In the genomic region with DNA sequence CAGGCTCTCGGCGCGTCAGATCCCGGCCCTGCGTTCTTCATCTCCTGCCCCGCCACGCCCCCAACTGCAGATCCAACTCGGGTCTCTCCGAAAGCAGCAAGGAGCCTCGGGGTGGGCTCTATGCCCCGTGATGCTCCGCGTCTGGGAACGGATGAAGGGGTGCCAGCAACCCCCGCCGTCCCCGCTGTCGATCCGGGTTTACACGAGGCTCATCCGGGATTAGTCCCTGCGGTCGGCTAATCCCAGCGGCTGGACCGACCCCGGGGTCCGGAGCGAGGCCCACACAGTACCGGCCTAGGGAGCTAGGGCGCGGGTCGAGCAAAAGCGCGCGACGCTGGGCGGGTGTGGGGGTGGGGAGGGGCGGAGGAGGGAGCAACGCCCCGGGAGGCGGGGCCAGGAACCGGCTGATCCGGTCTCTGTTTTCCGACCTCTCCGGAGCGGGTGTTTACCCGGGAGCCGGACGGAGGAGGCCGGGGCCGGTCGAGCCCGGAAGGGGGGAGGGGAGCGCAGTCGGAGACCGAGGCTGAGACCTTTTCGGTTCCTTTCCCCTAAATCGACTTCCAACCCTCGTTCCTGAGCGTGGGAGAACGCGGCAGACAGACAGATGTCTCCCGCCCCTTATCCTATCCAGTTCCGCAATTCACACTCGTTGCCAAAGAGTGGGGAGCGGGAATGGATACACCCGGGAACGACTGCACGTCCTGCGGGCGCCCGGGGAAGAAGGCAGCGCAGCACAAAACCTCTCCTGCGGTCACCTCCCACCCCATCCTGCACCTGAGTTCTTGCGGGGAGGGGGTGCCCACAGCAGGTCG, we compare ENCODE assay signal across 1 cellular context.
TF ChIP-seq lines count a peak whose summit lies in the region.

No MANE protein-coding gene starts in this region.

TF ChIP-seq in K562, 482 proteins besides CTCF, POLR2A, EP300 and RAD21 (continued from another document and continues in another):
- TF ChIP-seq, protein P1, sequence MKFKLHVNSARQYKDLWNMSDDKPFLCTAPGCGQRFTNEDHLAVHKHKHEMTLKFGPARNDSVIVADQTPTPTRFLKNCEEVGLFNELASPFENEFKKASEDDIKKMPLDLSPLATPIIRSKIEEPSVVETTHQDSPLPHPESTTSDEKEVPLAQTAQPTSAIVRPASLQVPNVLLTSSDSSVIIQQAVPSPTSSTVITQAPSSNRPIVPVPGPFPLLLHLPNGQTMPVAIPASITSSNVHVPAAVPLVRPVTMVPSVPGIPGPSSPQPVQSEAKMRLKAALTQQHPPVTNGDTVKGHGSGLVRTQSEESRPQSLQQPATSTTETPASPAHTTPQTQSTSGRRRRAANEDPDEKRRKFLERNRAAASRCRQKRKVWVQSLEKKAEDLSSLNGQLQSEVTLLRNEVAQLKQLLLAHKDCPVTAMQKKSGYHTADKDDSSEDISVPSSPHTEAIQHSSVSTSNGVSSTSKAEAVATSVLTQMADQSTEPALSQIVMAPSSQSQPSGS (CRISPR knock-in tag; IDR thresholded peaks at IDR 0.05), result no peak
- TF ChIP-seq NR2F6 (CRISPR knock-in tag; IDR thresholded peaks at IDR 0.05) (peak; percentile 13; the same call in 1 of the 2 replicates), ZNF282 (CRISPR knock-in tag; IDR thresholded peaks at IDR 0.05) (no peak), SREBF1 (IDR thresholded peaks at IDR 0.05; ENCODE audit: borderline replicate concordance, low read depth, low read length) (0 out of 2 replicates have a peak, but pooled peaks have one; percentile 13), ZNF717 (CRISPR knock-in tag; IDR thresholded peaks at IDR 0.05) (no peak), JUN (IDR thresholded peaks at IDR 0.05; ENCODE audit: borderline replicate concordance, low read depth, low read length) (no peak), JUN (CRISPR knock-in tag; IDR thresholded peaks at IDR 0.05; ENCODE audit: borderline replicate concordance) (peak; percentile 18; the same call in 1 of the 2 replicates), ZNF436 (CRISPR knock-in tag; IDR thresholded peaks at IDR 0.05) (no peak), C11orf30 (IDR thresholded peaks at IDR 0.05; ENCODE audit: low read depth) (no peak), POU5F1 (IDR thresholded peaks at IDR 0.05; ENCODE audit: borderline replicate concordance, low read depth, low read length, partially characterized antibody) (no peak), POLR3G (IDR thresholded peaks at IDR 0.05; ENCODE audit: extremely low read depth, insufficient read length, insufficient replicate concordance) (no peak), KDM4B (IDR thresholded peaks at IDR 0.05; ENCODE audit: borderline replicate concordance in 2 of 2, low read depth in 1 of 2) (peak in 1 of 2 experiments; percentile 77; a peak in 1 of 4 replicates), SOX6 (IDR thresholded peaks at IDR 0.05) (peak; percentile 29; the same call in 1 of the 2 replicates), RFX7 (CRISPR knock-in tag; IDR thresholded peaks at IDR 0.05) (no peak), ZNF3 (CRISPR knock-in tag; IDR thresholded peaks at IDR 0.05) (no peak), CBX8 (IDR thresholded peaks at IDR 0.05; ENCODE audit: borderline replicate concordance, extremely low read depth, low read depth, low read length, poor library complexity, severe bottlenecking) (no peak), ZNF184 (CRISPR knock-in tag; IDR thresholded peaks at IDR 0.05) (no peak), FOSL1 (tag; conservative IDR thresholded peaks at IDR 0.05) (no peak; the same call in 1 of the 2 replicates), ZC3H8 (IDR thresholded peaks at IDR 0.05) (no peak), THRAP3 (IDR thresholded peaks at IDR 0.05; ENCODE audit: borderline replicate concordance) (no peak), ZBTB17 (CRISPR knock-in tag; IDR thresholded peaks at IDR 0.05) (peak; percentile 95), MCM5 (IDR thresholded peaks at IDR 0.05; ENCODE audit: low read depth) (no peak), TAF7 (tag; IDR thresholded peaks at IDR 0.05) (peak; percentile 49; the same call in 1 of the 2 replicates), ZNF24 (IDR thresholded peaks at IDR 0.05) (no peak), KAT8 (IDR thresholded peaks at IDR 0.05; ENCODE audit: low read depth) (no peak), ZNF324 (CRISPR knock-in tag; IDR thresholded peaks at IDR 0.05) (no peak)
- TF ChIP-seq, protein P2, sequence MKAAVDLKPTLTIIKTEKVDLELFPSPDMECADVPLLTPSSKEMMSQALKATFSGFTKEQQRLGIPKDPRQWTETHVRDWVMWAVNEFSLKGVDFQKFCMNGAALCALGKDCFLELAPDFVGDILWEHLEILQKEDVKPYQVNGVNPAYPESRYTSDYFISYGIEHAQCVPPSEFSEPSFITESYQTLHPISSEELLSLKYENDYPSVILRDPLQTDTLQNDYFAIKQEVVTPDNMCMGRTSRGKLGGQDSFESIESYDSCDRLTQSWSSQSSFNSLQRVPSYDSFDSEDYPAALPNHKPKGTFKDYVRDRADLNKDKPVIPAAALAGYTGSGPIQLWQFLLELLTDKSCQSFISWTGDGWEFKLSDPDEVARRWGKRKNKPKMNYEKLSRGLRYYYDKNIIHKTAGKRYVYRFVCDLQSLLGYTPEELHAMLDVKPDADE (conservative IDR thresholded peaks at IDR 0.05; ENCODE audit: control insufficient read depth, low read depth, low read length), result no peak; the same call in 1 of the 2 replicates
- TF ChIP-seq, protein P3, sequence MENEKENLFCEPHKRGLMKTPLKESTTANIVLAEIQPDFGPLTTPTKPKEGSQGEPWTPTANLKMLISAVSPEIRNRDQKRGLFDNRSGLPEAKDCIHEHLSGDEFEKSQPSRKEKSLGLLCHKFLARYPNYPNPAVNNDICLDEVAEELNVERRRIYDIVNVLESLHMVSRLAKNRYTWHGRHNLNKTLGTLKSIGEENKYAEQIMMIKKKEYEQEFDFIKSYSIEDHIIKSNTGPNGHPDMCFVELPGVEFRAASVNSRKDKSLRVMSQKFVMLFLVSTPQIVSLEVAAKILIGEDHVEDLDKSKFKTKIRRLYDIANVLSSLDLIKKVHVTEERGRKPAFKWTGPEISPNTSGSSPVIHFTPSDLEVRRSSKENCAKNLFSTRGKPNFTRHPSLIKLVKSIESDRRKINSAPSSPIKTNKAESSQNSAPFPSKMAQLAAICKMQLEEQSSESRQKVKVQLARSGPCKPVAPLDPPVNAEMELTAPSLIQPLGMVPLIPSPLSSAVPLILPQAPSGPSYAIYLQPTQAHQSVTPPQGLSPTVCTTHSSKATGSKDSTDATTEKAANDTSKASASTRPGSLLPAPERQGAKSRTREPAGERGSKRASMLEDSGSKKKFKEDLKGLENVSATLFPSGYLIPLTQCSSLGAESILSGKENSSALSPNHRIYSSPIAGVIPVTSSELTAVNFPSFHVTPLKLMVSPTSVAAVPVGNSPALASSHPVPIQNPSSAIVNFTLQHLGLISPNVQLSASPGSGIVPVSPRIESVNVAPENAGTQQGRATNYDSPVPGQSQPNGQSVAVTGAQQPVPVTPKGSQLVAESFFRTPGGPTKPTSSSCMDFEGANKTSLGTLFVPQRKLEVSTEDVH (IDR thresholded peaks at IDR 0.05; ENCODE audit: low read depth, partially characterized antibody), result no peak
- TF ChIP-seq, protein P4, sequence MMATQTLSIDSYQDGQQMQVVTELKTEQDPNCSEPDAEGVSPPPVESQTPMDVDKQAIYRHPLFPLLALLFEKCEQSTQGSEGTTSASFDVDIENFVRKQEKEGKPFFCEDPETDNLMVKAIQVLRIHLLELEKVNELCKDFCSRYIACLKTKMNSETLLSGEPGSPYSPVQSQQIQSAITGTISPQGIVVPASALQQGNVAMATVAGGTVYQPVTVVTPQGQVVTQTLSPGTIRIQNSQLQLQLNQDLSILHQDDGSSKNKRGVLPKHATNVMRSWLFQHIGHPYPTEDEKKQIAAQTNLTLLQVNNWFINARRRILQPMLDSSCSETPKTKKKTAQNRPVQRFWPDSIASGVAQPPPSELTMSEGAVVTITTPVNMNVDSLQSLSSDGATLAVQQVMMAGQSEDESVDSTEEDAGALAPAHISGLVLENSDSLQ (IDR thresholded peaks at IDR 0.05), result 0 out of 2 replicates have a peak, but pooled peaks have one; percentile 26
- TF ChIP-seq, protein P5, sequence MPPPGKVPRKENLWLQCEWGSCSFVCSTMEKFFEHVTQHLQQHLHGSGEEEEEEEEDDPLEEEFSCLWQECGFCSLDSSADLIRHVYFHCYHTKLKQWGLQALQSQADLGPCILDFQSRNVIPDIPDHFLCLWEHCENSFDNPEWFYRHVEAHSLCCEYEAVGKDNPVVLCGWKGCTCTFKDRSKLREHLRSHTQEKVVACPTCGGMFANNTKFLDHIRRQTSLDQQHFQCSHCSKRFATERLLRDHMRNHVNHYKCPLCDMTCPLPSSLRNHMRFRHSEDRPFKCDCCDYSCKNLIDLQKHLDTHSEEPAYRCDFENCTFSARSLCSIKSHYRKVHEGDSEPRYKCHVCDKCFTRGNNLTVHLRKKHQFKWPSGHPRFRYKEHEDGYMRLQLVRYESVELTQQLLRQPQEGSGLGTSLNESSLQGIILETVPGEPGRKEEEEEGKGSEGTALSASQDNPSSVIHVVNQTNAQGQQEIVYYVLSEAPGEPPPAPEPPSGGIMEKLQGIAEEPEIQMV (tag; conservative IDR thresholded peaks at IDR 0.05; ENCODE audit: low read depth), result no peak
- TF ChIP-seq, protein P6, sequence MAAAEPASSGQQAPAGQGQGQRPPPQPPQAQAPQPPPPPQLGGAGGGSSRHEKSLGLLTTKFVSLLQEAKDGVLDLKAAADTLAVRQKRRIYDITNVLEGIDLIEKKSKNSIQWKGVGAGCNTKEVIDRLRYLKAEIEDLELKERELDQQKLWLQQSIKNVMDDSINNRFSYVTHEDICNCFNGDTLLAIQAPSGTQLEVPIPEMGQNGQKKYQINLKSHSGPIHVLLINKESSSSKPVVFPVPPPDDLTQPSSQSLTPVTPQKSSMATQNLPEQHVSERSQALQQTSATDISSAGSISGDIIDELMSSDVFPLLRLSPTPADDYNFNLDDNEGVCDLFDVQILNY (CRISPR knock-in tag; IDR thresholded peaks at IDR 0.05), result no peak
- TF ChIP-seq, protein P7, sequence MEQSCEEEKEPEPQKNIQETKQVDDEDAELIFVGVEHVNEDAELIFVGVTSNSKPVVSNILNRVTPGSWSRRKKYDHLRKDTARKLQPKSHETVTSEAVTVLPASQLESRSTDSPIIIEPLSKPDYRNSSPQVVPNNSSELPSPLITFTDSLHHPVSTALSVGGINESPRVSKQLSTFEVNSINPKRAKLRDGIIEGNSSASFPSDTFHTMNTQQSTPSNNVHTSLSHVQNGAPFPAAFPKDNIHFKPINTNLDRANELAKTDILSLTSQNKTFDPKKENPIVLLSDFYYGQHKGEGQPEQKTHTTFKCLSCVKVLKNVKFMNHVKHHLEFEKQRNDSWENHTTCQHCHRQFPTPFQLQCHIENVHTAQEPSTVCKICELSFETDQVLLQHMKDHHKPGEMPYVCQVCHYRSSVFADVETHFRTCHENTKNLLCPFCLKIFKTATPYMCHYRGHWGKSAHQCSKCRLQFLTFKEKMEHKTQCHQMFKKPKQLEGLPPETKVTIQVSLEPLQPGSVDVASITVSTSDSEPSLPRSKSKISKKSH (CRISPR knock-in tag; IDR thresholded peaks at IDR 0.05), result no peak
- TF ChIP-seq, protein P8, sequence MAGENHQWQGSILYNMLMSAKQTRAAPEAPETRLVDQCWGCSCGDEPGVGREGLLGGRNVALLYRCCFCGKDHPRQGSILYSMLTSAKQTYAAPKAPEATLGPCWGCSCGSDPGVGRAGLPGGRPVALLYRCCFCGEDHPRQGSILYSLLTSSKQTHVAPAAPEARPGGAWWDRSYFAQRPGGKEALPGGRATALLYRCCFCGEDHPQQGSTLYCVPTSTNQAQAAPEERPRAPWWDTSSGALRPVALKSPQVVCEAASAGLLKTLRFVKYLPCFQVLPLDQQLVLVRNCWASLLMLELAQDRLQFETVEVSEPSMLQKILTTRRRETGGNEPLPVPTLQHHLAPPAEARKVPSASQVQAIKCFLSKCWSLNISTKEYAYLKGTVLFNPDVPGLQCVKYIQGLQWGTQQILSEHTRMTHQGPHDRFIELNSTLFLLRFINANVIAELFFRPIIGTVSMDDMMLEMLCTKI (IDR thresholded peaks at IDR 0.05; ENCODE audit: partially characterized antibody), result no peak
- TF ChIP-seq, protein P9, sequence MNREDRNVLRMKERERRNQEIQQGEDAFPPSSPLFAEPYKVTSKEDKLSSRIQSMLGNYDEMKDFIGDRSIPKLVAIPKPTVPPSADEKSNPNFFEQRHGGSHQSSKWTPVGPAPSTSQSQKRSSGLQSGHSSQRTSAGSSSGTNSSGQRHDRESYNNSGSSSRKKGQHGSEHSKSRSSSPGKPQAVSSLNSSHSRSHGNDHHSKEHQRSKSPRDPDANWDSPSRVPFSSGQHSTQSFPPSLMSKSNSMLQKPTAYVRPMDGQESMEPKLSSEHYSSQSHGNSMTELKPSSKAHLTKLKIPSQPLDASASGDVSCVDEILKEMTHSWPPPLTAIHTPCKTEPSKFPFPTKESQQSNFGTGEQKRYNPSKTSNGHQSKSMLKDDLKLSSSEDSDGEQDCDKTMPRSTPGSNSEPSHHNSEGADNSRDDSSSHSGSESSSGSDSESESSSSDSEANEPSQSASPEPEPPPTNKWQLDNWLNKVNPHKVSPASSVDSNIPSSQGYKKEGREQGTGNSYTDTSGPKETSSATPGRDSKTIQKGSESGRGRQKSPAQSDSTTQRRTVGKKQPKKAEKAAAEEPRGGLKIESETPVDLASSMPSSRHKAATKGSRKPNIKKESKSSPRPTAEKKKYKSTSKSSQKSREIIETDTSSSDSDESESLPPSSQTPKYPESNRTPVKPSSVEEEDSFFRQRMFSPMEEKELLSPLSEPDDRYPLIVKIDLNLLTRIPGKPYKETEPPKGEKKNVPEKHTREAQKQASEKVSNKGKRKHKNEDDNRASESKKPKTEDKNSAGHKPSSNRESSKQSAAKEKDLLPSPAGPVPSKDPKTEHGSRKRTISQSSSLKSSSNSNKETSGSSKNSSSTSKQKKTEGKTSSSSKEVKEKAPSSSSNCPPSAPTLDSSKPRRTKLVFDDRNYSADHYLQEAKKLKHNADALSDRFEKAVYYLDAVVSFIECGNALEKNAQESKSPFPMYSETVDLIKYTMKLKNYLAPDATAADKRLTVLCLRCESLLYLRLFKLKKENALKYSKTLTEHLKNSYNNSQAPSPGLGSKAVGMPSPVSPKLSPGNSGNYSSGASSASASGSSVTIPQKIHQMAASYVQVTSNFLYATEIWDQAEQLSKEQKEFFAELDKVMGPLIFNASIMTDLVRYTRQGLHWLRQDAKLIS (CRISPR knock-in tag; IDR thresholded peaks at IDR 0.05), result peak; percentile 84
- TF ChIP-seq, protein P10, sequence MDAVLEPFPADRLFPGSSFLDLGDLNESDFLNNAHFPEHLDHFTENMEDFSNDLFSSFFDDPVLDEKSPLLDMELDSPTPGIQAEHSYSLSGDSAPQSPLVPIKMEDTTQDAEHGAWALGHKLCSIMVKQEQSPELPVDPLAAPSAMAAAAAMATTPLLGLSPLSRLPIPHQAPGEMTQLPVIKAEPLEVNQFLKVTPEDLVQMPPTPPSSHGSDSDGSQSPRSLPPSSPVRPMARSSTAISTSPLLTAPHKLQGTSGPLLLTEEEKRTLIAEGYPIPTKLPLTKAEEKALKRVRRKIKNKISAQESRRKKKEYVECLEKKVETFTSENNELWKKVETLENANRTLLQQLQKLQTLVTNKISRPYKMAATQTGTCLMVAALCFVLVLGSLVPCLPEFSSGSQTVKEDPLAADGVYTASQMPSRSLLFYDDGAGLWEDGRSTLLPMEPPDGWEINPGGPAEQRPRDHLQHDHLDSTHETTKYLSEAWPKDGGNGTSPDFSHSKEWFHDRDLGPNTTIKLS (IDR thresholded peaks at IDR 0.05; ENCODE audit: borderline replicate concordance, low read depth), result 0 out of 2 replicates have a peak, but pooled peaks have one; percentile 29
- TF ChIP-seq, protein P11, sequence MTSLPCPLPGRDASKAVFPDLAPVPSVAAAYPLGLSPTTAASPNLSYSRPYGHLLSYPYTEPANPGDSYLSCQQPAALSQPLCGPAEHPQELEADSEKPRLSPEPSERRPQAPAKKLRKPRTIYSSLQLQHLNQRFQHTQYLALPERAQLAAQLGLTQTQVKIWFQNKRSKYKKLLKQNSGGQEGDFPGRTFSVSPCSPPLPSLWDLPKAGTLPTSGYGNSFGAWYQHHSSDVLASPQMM (CRISPR knock-in tag; IDR thresholded peaks at IDR 0.05), result no peak
